In genomic region chr3:178343433-178344038, GRCh38 we compare ENCODE assay signal across 26 cellular contexts.
DNase-seq lines count a peak whose midpoint lies in the region; ATAC-seq and TF ChIP-seq lines count a peak whose summit lies in the region.
"Had no signal": no experiment of that assay in that cellular context is flagged by ENCODE, and none has a peak within 500 bp of the region (broad histone marks: within the 10 kb centered on the region; RNA-seq: fewer than 3 reads in every experiment).

No MANE protein-coding gene starts in this region.

- no peak for TF ChIP-seq EP300 in transverse colon (IDR thresholded peaks at IDR 0.05; ENCODE audit: low read depth)

- H3K79me2 ChIP-seq in parathyroid adenoma: no peaks in the 10 kb centered on the region
- H3K79me2 ChIP-seq in GM23248 (ENCODE audit: insufficient read depth): no peaks in the 10 kb centered on the region

- H3K27ac ChIP-seq in foreskin keratinocyte (no peak overlapping the region), parathyroid adenoma (peak overlapping the region; percentile 57), transverse colon (peak overlapping the region in 3 of 4 donors; percentile 59 to 71 (median 61)), GM23248 (no peak overlapping the region)
- H3K27ac ChIP-seq: brain microvascular endothelial cell, neutrophil, SJCRH30, tibial nerve had no signal

- H3K9ac ChIP-seq in parathyroid adenoma (no peak overlapping the region), GM23248 (no peak overlapping the region)

- in situ Hi-C loops in transverse colon (cut with MboI; ENCODE audit: low pct_ligation_motif_present in 1 of 4, low pct_unique_long_range_greater_than_20kb in 1 of 4, low sequenced_read_pairs in 3 of 4) (loop anchor here in 2 of 4 donors (25.0 kb wide), 2 partner anchors 1281 to 1306 kb away; no protein-coding TSS in a partner anchor), GM23248 (cut with MboI) (loop anchor here (25.0 kb wide), 1 partner anchor 1281 kb away; no protein-coding TSS in a partner anchor)

- no peak for TF ChIP-seq POLR2A in transverse colon (IDR thresholded peaks at IDR 0.05)

- H3K4me2 ChIP-seq in parathyroid adenoma (ENCODE audit: low read length) (no peak overlapping the region), GM23248 (ENCODE audit: unreplicated experiment) (no peak overlapping the region)

- WGBS in transverse colon (ENCODE audit: low coverage in 1 of 2), 2 donors: 50 to 60% methylated on average over 1 to 5 of the region's 5 CpGs
- 86 to 89% methylated on average over 5 of the region's 5 CpGs for WGBS in GM23248 (ENCODE audit: low coverage in 1 of 2, low lambda C conversion rate in 2 of 2, missing lambda C conversion rate in 2 of 2), 2 experiments

- intact Hi-C loops in transverse colon (cut with DNase I; ENCODE audit: low total_unique reads): no loop called here

- peaks cover 7% of the 10 kb centered on the region; the same call in 1 of the 2 replicates for H3F3A ChIP-seq in GM23248 (ENCODE audit: insufficient read depth)

- no peak overlapping the region for H3K4me3 ChIP-seq in parathyroid adenoma (ENCODE audit: low read depth, low read length)
- no peak overlapping the region for H3K4me3 ChIP-seq in transverse colon
- no peak overlapping the region for H3K4me3 ChIP-seq in GM23248
- H3K4me3 ChIP-seq: lung, SJCRH30, tibial nerve had no signal

- H2AFZ ChIP-seq in parathyroid adenoma: peak overlapping the region; percentile 40
- H2AFZ ChIP-seq in GM23248: no peak overlapping the region

- DNase-seq in NCI-H226: peak; percentile 29
- DNase-seq in foreskin keratinocyte: no peak
- peak; percentile 86 for DNase-seq in transverse colon
- DNase-seq in activated naive CD4-positive, alpha-beta T cell treated with anti-CD3 and anti-CD28 coated beads, Interleukin-2, amount 50 U/mL, for 16 hours: no peak
- DNase-seq in GM23248: no peak
- DNase-seq: activated CD4-positive, alpha-beta T cell treated with anti-CD3 and anti-CD28 coated beads, Interleukin-2, amount 10 ng/mL, durations not matched to agents 7 days and 5 days; activated CD8-positive, alpha-beta memory T cell treated with anti-CD3 and anti-CD28 coated beads, Interleukin-2, amount 10 ng/mL, durations not matched to agents 7 days and 5 days; activated naive CD4-positive, alpha-beta T cell; activated T-cell treated with anti-CD3 and anti-CD28 coated beads, Interleukin-2, amount 50 U/mL, for 48 hours; amniotic stem cell; brain microvascular endothelial cell; C1 segment of cervical spinal cord; DND-41; head of caudate nucleus; NCI-H1105; NCI-H1930; NCI-H345; NCI-H774; SJCRH30; T1000 had no signal

- TF ChIP-seq CTCF in foreskin keratinocyte (conservative IDR thresholded peaks at IDR 0.05): no peak
- no peak for TF ChIP-seq CTCF in parathyroid adenoma (IDR thresholded peaks at IDR 0.05)
- no peak for TF ChIP-seq CTCF in transverse colon (IDR thresholded peaks at IDR 0.05)

- no peaks in the 10 kb centered on the region for H3K27me3 ChIP-seq in foreskin keratinocyte
- no peaks in the 10 kb centered on the region for H3K27me3 ChIP-seq in parathyroid adenoma (ENCODE audit: control insufficient read depth, insufficient read depth, low read length)
- H3K27me3 ChIP-seq in transverse colon: no peaks in the 10 kb centered on the region
- no peaks in the 10 kb centered on the region for H3K27me3 ChIP-seq in GM23248 (replicated peaks; ENCODE audit: insufficient read depth)
- H3K27me3 ChIP-seq: brain microvascular endothelial cell, neutrophil, SJCRH30, tibial nerve had no signal

- 0 out of 2 replicates have a peak, but pooled peaks cover 3% of the 10 kb centered on the region for H3K9me2 ChIP-seq in GM23248 (ENCODE audit: insufficient read depth)

- ATAC-seq in foreskin keratinocyte: peak; percentile 10
- no peak for ATAC-seq in HG03135 (IDR thresholded peaks at IDR 0.05; ENCODE audit: unreplicated experiment)
- ATAC-seq: activated CD8-positive, alpha-beta memory T cell treated with anti-CD3 and anti-CD28 coated beads, Interleukin-2, amount 10 ng/mL, durations not matched to agents 7 days and 5 days; HepG2 had no signal

- H3K36me3 ChIP-seq in parathyroid adenoma (ENCODE audit: control insufficient read depth, insufficient read depth, low read length): no peaks in the 10 kb centered on the region
- no peaks in the 10 kb centered on the region for H3K36me3 ChIP-seq in transverse colon
- no peaks in the 10 kb centered on the region for H3K36me3 ChIP-seq in GM23248 (ENCODE audit: low read depth)
- H3K36me3 ChIP-seq: brain microvascular endothelial cell, neutrophil, SJCRH30, tibial nerve had no signal

- H3K4me1 ChIP-seq in foreskin keratinocyte: no peaks in the 10 kb centered on the region
- H3K4me1 ChIP-seq in parathyroid adenoma: peaks cover 44% of the 10 kb centered on the region
- peaks cover 0 to 19% (median 7%) of the 10 kb centered on the region in 4 donors for H3K4me1 ChIP-seq in transverse colon
- H3K4me1 ChIP-seq in GM23248 (ENCODE audit: insufficient read depth): peaks cover 14% of the 10 kb centered on the region

- no peaks in the 10 kb centered on the region for H4K20me1 ChIP-seq in GM23248 (ENCODE audit: insufficient read depth)

- H3K9me3 ChIP-seq in parathyroid adenoma (ENCODE audit: control insufficient read depth, low read length) (no peaks in the 10 kb centered on the region), transverse colon (no peaks in the 10 kb centered on the region), GM23248 (ENCODE audit: low read depth) (no peaks in the 10 kb centered on the region)
- H3K9me3 ChIP-seq: neutrophil, SJCRH30, tibial nerve had no signal

Comparison
In these comparisons a context has a peak if more than half of its experiments do, and no peak if none do; other contexts are left out.
1. DNase-seq: peak in NCI-H226 (single experiment) and transverse colon (single experiment); none in foreskin keratinocyte (0 of 2), activated naive CD4-positive, alpha-beta T cell treated with anti-CD3 and anti-CD28 coated beads, Interleukin-2, amount 50 U/mL, for 16 hours (single experiment) and GM23248 (single experiment).
2. H3K27ac ChIP-seq: peak in parathyroid adenoma (single experiment) and transverse colon (3 of 4); none in foreskin keratinocyte (single experiment) and GM23248 (single experiment).